In genomic region chr19:4373601-4374441, GRCh38 we compare ENCODE assay signal across 8 cellular contexts. TPM values are rescaled to one million over a fixed set of nuclear protein-coding genes. Genes with fewer than 3 reads are reported as not detected.
DNase-seq lines count a peak whose midpoint lies in the region; ATAC-seq, FAIRE-seq and TF ChIP-seq lines count a peak whose summit lies in the region.

No MANE protein-coding gene starts in this region.

- H3K36me3 ChIP-seq in iPS-15b (ENCODE audit: control insufficient read depth, insufficient read depth, low read length) (peaks cover 4% of the 10 kb centered on the region), small intestine (ENCODE audit: control insufficient read depth in 2 of 2, insufficient read depth in 2 of 2, low read length in 2 of 2) (no peaks in the 10 kb centered on the region)

- peak overlapping the region; percentile 74 for H3K4me3 Mint-ChIP-seq in HFFc6
- no peak overlapping the region for H3K4me3 Mint-ChIP-seq in activated naive CD8-positive, alpha-beta T cell treated with anti-CD3 and anti-CD28 coated beads, Interleukin-2, amount 10 ng/mL, durations not matched to agents 7 days and 5 days

- H3K9me3 ChIP-seq in iPS-15b (ENCODE audit: control insufficient read depth, insufficient read depth, low read length) (no peaks in the 10 kb centered on the region), small intestine (ENCODE audit: control insufficient read depth, low read depth) (no peaks in the 10 kb centered on the region)

- H3K4me1 ChIP-seq in iPS-15b (ENCODE audit: control insufficient read depth, insufficient read depth, low read length), result peaks cover 19% of the 10 kb centered on the region
- H3K4me1 ChIP-seq in small intestine (ENCODE audit: control insufficient read depth in 2 of 2, insufficient read depth in 1 of 2, low read depth in 1 of 2, low read length in 1 of 2), result peaks cover 10 to 22% of the 10 kb centered on the region in 2 donors

- no peaks in the 10 kb centered on the region for H3K36me3 Mint-ChIP-seq in HFFc6 (ENCODE audit: low read depth)
- H3K36me3 Mint-ChIP-seq in activated naive CD8-positive, alpha-beta T cell treated with anti-CD3 and anti-CD28 coated beads, Interleukin-2, amount 10 ng/mL, durations not matched to agents 7 days and 5 days, result peaks cover 2% of the 10 kb centered on the region

- ATAC-seq in activated naive CD8-positive, alpha-beta T cell treated with anti-CD3 and anti-CD28 coated beads, Interleukin-2, amount 10 ng/mL, durations not matched to agents 7 days and 5 days (ENCODE audit: low read depth), result no peak
- no peak for ATAC-seq in HG03108 (IDR thresholded peaks at IDR 0.05; ENCODE audit: unreplicated experiment)

- H3K4me3 ChIP-seq in iPS-15b (ENCODE audit: low read depth, low read length) (no peak overlapping the region), small intestine (ENCODE audit: low read depth in 1 of 2, low read length in 2 of 2) (no peak overlapping the region)

- no peak for TF ChIP-seq CTCF in HFFc6 (IDR thresholded peaks at IDR 0.05)

- POLR2A ChIA-PET in activated naive CD8-positive, alpha-beta T cell treated with anti-CD3 and anti-CD28 coated beads, Interleukin-2, amount 10 ng/mL, durations not matched to agents 7 days and 5 days (lab: Charles Lee), result no interaction called here

- H3K27me3 ChIP-seq in iPS-15b (ENCODE audit: control insufficient read depth, insufficient read depth, low read length) (no peaks in the 10 kb centered on the region), small intestine (ENCODE audit: control insufficient read depth in 2 of 2, insufficient read depth in 2 of 2, low read length in 2 of 2) (no peaks in the 10 kb centered on the region)

- H3K27ac ChIP-seq in small intestine (ENCODE audit: low read depth in 1 of 2, low read length in 1 of 2), result peak overlapping the region; percentile 59 to 77

- peaks cover 1% of the 10 kb centered on the region; the same call in 1 of the 2 replicates for H3K27me3 Mint-ChIP-seq in HFFc6 (ENCODE audit: insufficient read depth)
- no peaks in the 10 kb centered on the region for H3K27me3 Mint-ChIP-seq in activated naive CD8-positive, alpha-beta T cell treated with anti-CD3 and anti-CD28 coated beads, Interleukin-2, amount 10 ng/mL, durations not matched to agents 7 days and 5 days

- H3K4me1 Mint-ChIP-seq in HFFc6 (ENCODE audit: low read depth), result peaks cover 49% of the 10 kb centered on the region
- H3K4me1 Mint-ChIP-seq in activated naive CD8-positive, alpha-beta T cell treated with anti-CD3 and anti-CD28 coated beads, Interleukin-2, amount 10 ng/mL, durations not matched to agents 7 days and 5 days, result peaks cover 39% of the 10 kb centered on the region

- H3K27ac Mint-ChIP-seq in HFFc6, result peak overlapping the region; percentile 98
- H3K27ac Mint-ChIP-seq in activated naive CD8-positive, alpha-beta T cell treated with anti-CD3 and anti-CD28 coated beads, Interleukin-2, amount 10 ng/mL, durations not matched to agents 7 days and 5 days, result peak overlapping the region; percentile 32

- DNase-seq in HFFc6, result peak; percentile 19
- no peak for DNase-seq in activated naive CD8-positive, alpha-beta T cell treated with anti-CD3 and anti-CD28 coated beads, Interleukin-2, amount 10 ng/mL, durations not matched to agents 7 days and 5 days
- no peak for DNase-seq in small intestine
- DNase-seq in SKM-1 (lab: John Stamatoyannopoulos, UW; ENCODE audit: unreplicated experiment), result no peak
- DNase-seq in ACHN, result no peak
- DNase-seq in activated effector memory CD4-positive, alpha-beta T cell treated with Interleukin-2 at 50 U/mL for 16 hours, result no peak

- in situ Hi-C loops in ACHN (cut with HindIII; ENCODE audit: low pct_ligation_motif_present, low pct_unique_long_range_greater_than_20kb, low sequenced_read_pairs), result no loop called here

- H3K9me3 Mint-ChIP-seq in HFFc6, result no peaks in the 10 kb centered on the region
- no peaks in the 10 kb centered on the region for H3K9me3 Mint-ChIP-seq in activated naive CD8-positive, alpha-beta T cell treated with anti-CD3 and anti-CD28 coated beads, Interleukin-2, amount 10 ng/mL, durations not matched to agents 7 days and 5 days

- no peak for FAIRE-seq in small intestine (lab: Jason Lieb, UNC)

- H3K9ac ChIP-seq in iPS-15b (ENCODE audit: low read depth, low read length), result peak overlapping the region; percentile 49

- WGBS in small intestine, 3 donors, result 63 to 89% (median 78%) methylated on average over 24 of the region's 24 CpGs

RNA-seq across cellular contexts. Expression of gene SH3GL1, which starts 26.5 kb away (rescaled TPM):
- 100 to 1,000 TPM; 102 to 126 (median 110) TPM for total RNA-seq in HFFc6 (2021; fragmentation: NEBNext Ultra II Directional; extraction: Animal tissue kit (Norgen Biotek cat#: 25700))
- 10 to 100 TPM; 54.6 to 56.8 TPM for total RNA-seq in activated naive CD8-positive, alpha-beta T cell treated with anti-CD3 and anti-CD28 coated beads, Interleukin-2, amount 10 ng/mL, durations not matched to agents 7 days and 5 days
- polyA plus RNA-seq in small intestine, result 100 to 1,000 TPM in 2 of 3 donors, 10 to 100 TPM in 1; 64.9 to 108 (median 101) TPM

RNA-seq across cellular contexts. Expression of gene CHAF1A, which starts 28.6 kb away (rescaled TPM):
- 10 to 100 TPM; 18.3 to 26.3 (median 24.4) TPM for total RNA-seq in HFFc6 (2021; fragmentation: NEBNext Ultra II Directional; extraction: Animal tissue kit (Norgen Biotek cat#: 25700))
- 10 to 100 TPM; 77.0 to 79.1 TPM for total RNA-seq in activated naive CD8-positive, alpha-beta T cell treated with anti-CD3 and anti-CD28 coated beads, Interleukin-2, amount 10 ng/mL, durations not matched to agents 7 days and 5 days
- polyA plus RNA-seq in small intestine, result 10 to 100 TPM in 1 of 3 donors, 1 to 10 TPM in 2; 4.0 to 13.5 (median 5.9) TPM

RNA-seq across cellular contexts. Expression of gene MPND, which starts 30.5 kb away (rescaled TPM):
- 10 to 100 TPM; 11.7 to 15.0 (median 12.1) TPM for total RNA-seq in HFFc6 (2021; fragmentation: NEBNext Ultra II Directional; extraction: Animal tissue kit (Norgen Biotek cat#: 25700))
- total RNA-seq in activated naive CD8-positive, alpha-beta T cell treated with anti-CD3 and anti-CD28 coated beads, Interleukin-2, amount 10 ng/mL, durations not matched to agents 7 days and 5 days, result 10 to 100 TPM; 23.7 to 26.2 TPM
- polyA plus RNA-seq in small intestine, result 10 to 100 TPM; 27.0 to 45.1 (median 43.8) TPM

RNA-seq across cellular contexts. Expression of gene STAP2, which starts 35.2 kb away (rescaled TPM):
- 1 to 10 TPM in 4 of 6 experiments, under 1 TPM in 2; 0.24 to 2.7 (median 1.9) TPM for total RNA-seq in HFFc6 (2021; fragmentation: NEBNext Ultra II Directional; extraction: Animal tissue kit (Norgen Biotek cat#: 25700))
- total RNA-seq in activated naive CD8-positive, alpha-beta T cell treated with anti-CD3 and anti-CD28 coated beads, Interleukin-2, amount 10 ng/mL, durations not matched to agents 7 days and 5 days, result 1 to 10 TPM; 8.4 to 8.8 TPM
- 100 to 1,000 TPM in 2 of 3 donors, 10 to 100 TPM in 1; 85.8 to 261 (median 194) TPM for polyA plus RNA-seq in small intestine
